8 cellular contexts compared by ENCODE assay signal in genomic region chr21:45404726-45405270, GRCh38. TPM values are rescaled to one million over a fixed set of nuclear protein-coding genes. Genes with fewer than 3 reads are reported as not detected.
DNase-seq lines count a peak whose midpoint lies in the region; ATAC-seq and TF ChIP-seq lines count a peak whose summit lies in the region.

COL18A1 (plus strand) TSS chr21:45405165; CDS start chr21:45405231, 66 bp downstream.

- POLR2A ChIA-PET in Panc1 (lab: Charles Lee): no interaction called here

- no TSS peak for BruUV-seq in Panc1 (replicated peaks; lab: Mats Ljungman, UMichigan)

- TF ChIP-seq EP300 in sigmoid colon (IDR thresholded peaks at IDR 0.05): no peak

- WGBS in adrenal gland, 4 donors: 0 to 2% (median 2%) methylated on average over 2 to 66 of the region's 70 CpGs
- WGBS in sigmoid colon, 2 donors: 1% methylated on average over 70 of the region's 70 CpGs

- H3K27ac ChIP-seq in Panc1 (ENCODE audit: low read length) (peak within 1 kb of the TSS; percentile 96), adrenal gland (peak within 1 kb of the TSS; percentile 78 to 96 (median 88)), sigmoid colon (peak within 1 kb of the TSS; percentile 77 to 82 (median 80))

- ATAC-seq in Panc1: peak; percentile 66
- ATAC-seq in GM21447 (IDR thresholded peaks at IDR 0.05; ENCODE audit: unreplicated experiment): no peak

- H3K27me3 ChIP-seq in Panc1 (ENCODE audit: control insufficient read depth, insufficient read depth, low read length): no peaks in the 10 kb centered on the region
- H3K27me3 ChIP-seq in adrenal gland: no peaks in the 10 kb centered on the region
- no peaks in the 10 kb centered on the region for H3K27me3 ChIP-seq in sigmoid colon

- CTCF ChIA-PET in Panc1 (lab: Charles Lee): no interaction called here

- H3K9me3 ChIP-seq in Panc1 (ENCODE audit: control insufficient read depth, insufficient read depth, low read depth, low read length) (peaks cover 11% of the 10 kb centered on the region; the same call in 1 of the 2 replicates), adrenal gland (replicated peaks in 1 of 3) (no peaks in the 10 kb centered on the region), sigmoid colon (peaks cover 0 to 4% (median 2%) of the 10 kb centered on the region in 4 donors)

- TF ChIP-seq POLR2A in adrenal gland (IDR thresholded peaks at IDR 0.05) (peak in 1 of 2 donors; percentile 28), sigmoid colon (IDR thresholded peaks at IDR 0.05) (no peak)

- H3K4me1 ChIP-seq in Panc1 (ENCODE audit: control insufficient read depth, insufficient read depth, low read length): peaks cover 27% of the 10 kb centered on the region
- peaks cover 11 to 38% of the 10 kb centered on the region in 2 donors for H3K4me1 ChIP-seq in adrenal gland (replicated peaks in 1 of 2)
- H3K4me1 ChIP-seq in sigmoid colon: peaks cover 0 to 37% (median 23%) of the 10 kb centered on the region in 4 donors

- in situ Hi-C loops in Panc1 (cut with HindIII; ENCODE audit: low pct_unique_long_range_greater_than_20kb, low sequenced_read_pairs): no loop called here

- no peak for TF ChIP-seq CTCF in Panc1 (IDR thresholded peaks at IDR 0.05)
- TF ChIP-seq CTCF in adrenal gland (IDR thresholded peaks at IDR 0.05): no peak
- no peak for TF ChIP-seq CTCF in sigmoid colon (IDR thresholded peaks at IDR 0.05)

- H3K36me3 ChIP-seq in Panc1 (ENCODE audit: control insufficient read depth, insufficient read depth, low read length) (no peaks in the 10 kb centered on the region; the same call in 1 of the 2 replicates), adrenal gland (replicated peaks in 1 of 2) (no peaks in the 10 kb centered on the region), sigmoid colon (no peaks in the 10 kb centered on the region)

- H3K4me3 ChIP-seq in Panc1 (ENCODE audit: low read depth in 2 of 2, low read length in 2 of 2): peak within 1 kb of the TSS; percentile 60 to 80
- peak within 1 kb of the TSS in 2 of 4 donors; percentile 19 to 91 for H3K4me3 ChIP-seq in adrenal gland
- H3K4me3 ChIP-seq in sigmoid colon: peak within 1 kb of the TSS; percentile 31 to 68 (median 63)

- DNase-seq in GM03348 (ENCODE audit: low spot score) (peak; percentile 91), Panc1 (ENCODE audit: low read depth, low spot score) (no peak), adrenal gland (peak; percentile 55 to 83 (median 68)), hepatic stellate cell (ENCODE audit: low spot score) (peak; percentile 80), sigmoid colon (peak; percentile 85), H4 (ENCODE audit: low spot score) (no peak), dedifferentiated amniotic fluid mesenchymal stem cell (ENCODE audit: extremely low spot score) (no peak)

- intact Hi-C loops in Panc1 (cut with micrococcal nuclease; ENCODE audit: unreplicated experiment): loop anchor here (5.0 kb wide), 1 partner anchor 77 kb away; no protein-coding TSS in a partner anchor
- intact Hi-C loops in adrenal gland (cut with DNase I): loop anchor here in 1 of 2 donors (10.0 kb wide), 1 partner anchor 110 kb away; no protein-coding TSS in a partner anchor
- intact Hi-C loops in sigmoid colon (cut with DNase I): no loop called here

RNA-seq across cellular contexts. Expression of gene COL18A1, which starts in this region (rescaled TPM):
- 676 TPM for total RNA-seq in Panc1 (2021; ENCODE audit: unreplicated experiment)
- 1,186 TPM for polyA plus RNA-seq in Panc1 (2012; ENCODE audit: insufficient read length)
- 100 to 1,000 TPM in 7 of 8 donors, 10 to 100 TPM in 1; 92.9 to 244 (median 141) TPM for total RNA-seq in adrenal gland
- polyA plus RNA-seq in adrenal gland: 100 to 1,000 TPM in 2 of 3 donors, 10 to 100 TPM in 1; 10.9 to 201 (median 163) TPM
- 100 to 1,000 TPM in 3 of 4 donors, 10 to 100 TPM in 1; 39.7 to 197 (median 103) TPM for total RNA-seq in sigmoid colon
- polyA plus RNA-seq in sigmoid colon: 10 to 100 TPM in 1 of 3 donors, 1 to 10 TPM in 2; 4.4 to 34.8 (median 5.4) TPM
- 8.4 and 15.1 TPM in 2 replicates for total RNA-seq in H4 (2014; rRNA removed; shearing (Covaris generic))

Comparison
In these comparisons a context has a peak if more than half of its experiments do, and no peak if none do; other contexts are left out.
1. DNase-seq: peak in GM03348 (single experiment), adrenal gland (7 of 7), hepatic stellate cell (single experiment) and sigmoid colon (single experiment); none in Panc1 (single experiment), H4 (single experiment) and dedifferentiated amniotic fluid mesenchymal stem cell (single experiment).
2. Peak in every context shown above with its lines, with median percentiles within 50 percentile points of each other: H3K27ac ChIP-seq.